ENCODE assay signal across 8 cellular contexts in genomic region chr12:11958216-11959091, GRCh38.
A peak's percentile ranks its signal among the peaks of the same experiment; 100 is the strongest.
DNase-seq lines count a peak whose midpoint lies in the region; ATAC-seq and TF ChIP-seq lines count a peak whose summit lies in the region.

No MANE protein-coding gene starts in this region.

- no peaks in the 10 kb centered on the region for H3K27me3 ChIP-seq in CD8-positive, alpha-beta memory T cell (ENCODE audit: insufficient read depth, low read length, poor library complexity, severe bottlenecking)
- H3K27me3 ChIP-seq in left lung, result no peaks in the 10 kb centered on the region
- no peaks in the 10 kb centered on the region for H3K27me3 ChIP-seq in H9 (ENCODE audit: insufficient read depth, low read length)

- no peaks in the 10 kb centered on the region for H3K36me3 ChIP-seq in CD8-positive, alpha-beta memory T cell (ENCODE audit: insufficient read depth, low read length)
- H3K36me3 ChIP-seq in left lung, result no peaks in the 10 kb centered on the region

- no peak overlapping the region for H2AK5ac ChIP-seq in H9 (ENCODE audit: insufficient read length, low read length)

- no CpG with 5 or more reads among the region's 9 CpGs for WGBS in H9 (ENCODE audit: extremely low coverage, insufficient read length, low lambda C conversion rate)

- no peak for DNase-seq in CD8-positive, alpha-beta memory T cell
- DNase-seq in HT1080 (ENCODE audit: low read depth) (peak; percentile 96), left lung (no peak), H9 (no peak), NCI-H2196 (lab: John Stamatoyannopoulos, UW; ENCODE audit: unreplicated experiment) (no peak)
- DNase-seq in activated T-helper 9 cell treated with anti-CD3 and anti-CD28 coated beads, Interleukin-2, amount 50 U/mL, for 16 hours (ENCODE audit: low read depth), result peak; percentile 45

- H3K23ac ChIP-seq in H9 (ENCODE audit: insufficient read length, low read depth, low read length), result no peak overlapping the region

- H2AFZ ChIP-seq in H9 (ENCODE audit: low read length), result no peak overlapping the region

- POLR2A ChIA-PET in CD8-positive, alpha-beta memory T cell (lab: Charles Lee), result no interaction called here

- CTCF ChIA-PET in CD8-positive, alpha-beta memory T cell (lab: Charles Lee), result no interaction called here

- no peak overlapping the region for H4K91ac ChIP-seq in H9 (ENCODE audit: insufficient read length, low read depth, low read length)

- no peaks in the 10 kb centered on the region for H3K79me2 ChIP-seq in H9 (ENCODE audit: insufficient read depth, low read length)

- H3K23me2 ChIP-seq in H9 (ENCODE audit: insufficient read length, low read depth, low read length, poor library complexity, severe bottlenecking), result no peaks in the 10 kb centered on the region

- H3T11ph ChIP-seq in H9 (ENCODE audit: low read length), result no peak overlapping the region

- H2BK5ac ChIP-seq in H9 (ENCODE audit: insufficient read length, low read length), result no peak overlapping the region

- H4K20me1 ChIP-seq in H9 (ENCODE audit: control insufficient read depth, insufficient read depth, insufficient read length), result no peaks in the 10 kb centered on the region

- ATAC-seq in left lung (peak; percentile 50), HG02981 (IDR thresholded peaks at IDR 0.05; ENCODE audit: unreplicated experiment) (no peak), HG03342 (IDR thresholded peaks at IDR 0.05; ENCODE audit: unreplicated experiment) (no peak)

- no peak overlapping the region for H3K9ac ChIP-seq in H9 (ENCODE audit: extremely low read depth, insufficient read length, low read length)

- H3K27me3 Mint-ChIP-seq in CD8-positive, alpha-beta memory T cell, result peaks cover 0 to 4% of the 10 kb centered on the region in 2 donors
- H3K27me3 Mint-ChIP-seq in H9 (ENCODE audit: low read depth), result peaks cover 2% of the 10 kb centered on the region

- H3K4me1 ChIP-seq in CD8-positive, alpha-beta memory T cell (ENCODE audit: insufficient read depth, low read length), result no peaks in the 10 kb centered on the region
- H3K4me1 ChIP-seq in left lung (peaks cover 0 to 3% of the 10 kb centered on the region in 2 donors), H9 (ENCODE audit: insufficient read depth, low read length) (no peaks in the 10 kb centered on the region)

- no peak overlapping the region for H4K5ac ChIP-seq in H9 (ENCODE audit: insufficient read length, low read depth, low read length)

- no peak overlapping the region for H3K56ac ChIP-seq in H9 (ENCODE audit: insufficient read length, low read depth, low read length)

- H3K18ac ChIP-seq in H9 (ENCODE audit: insufficient read length, low read depth, low read length), result no peak overlapping the region

- H3K79me1 ChIP-seq in H9 (ENCODE audit: insufficient read depth, low read depth, low read length, poor library complexity, severe bottlenecking), result no peaks in the 10 kb centered on the region

- no peak overlapping the region for H2BK120ac ChIP-seq in H9 (ENCODE audit: low read depth, low read length, poor library complexity, severe bottlenecking)

- H3K14ac ChIP-seq in H9 (ENCODE audit: insufficient read depth, low read length), result no peak overlapping the region

- no peak for TF ChIP-seq CTCF in left lung (IDR thresholded peaks at IDR 0.05)
- TF ChIP-seq CTCF in H9 (conservative IDR thresholded peaks at IDR 0.05), result no peak

- H3K4ac ChIP-seq in H9 (ENCODE audit: low read depth, low read length), result no peak overlapping the region

- peak overlapping the region in 3 of 7 donors; percentile 5 to 39 (median 29) for H3K4me3 Mint-ChIP-seq in CD8-positive, alpha-beta memory T cell
- H3K4me3 Mint-ChIP-seq in H9, result no peak overlapping the region

- H3K4me1 Mint-ChIP-seq in CD8-positive, alpha-beta memory T cell, result peaks cover 20 to 31% (median 24%) of the 10 kb centered on the region in 3 donors
- peaks cover 18 to 24% of the 10 kb centered on the region in 2 experiments for H3K4me1 Mint-ChIP-seq in H9

- peaks cover 0 to 5% (median 0%) of the 10 kb centered on the region in 3 donors for H3K36me3 Mint-ChIP-seq in CD8-positive, alpha-beta memory T cell
- H3K36me3 Mint-ChIP-seq in H9 (ENCODE audit: insufficient read depth in 1 of 3, low read depth in 3 of 3), result no peaks in the 10 kb centered on the region

- no peak overlapping the region for H2BK12ac ChIP-seq in H9 (ENCODE audit: insufficient read length, low read depth, low read length)

- no peak overlapping the region for H3K4me2 ChIP-seq in H9 (ENCODE audit: insufficient read depth, insufficient read length, low read length)

- no peak overlapping the region for H4K8ac ChIP-seq in H9 (replicated peaks; ENCODE audit: insufficient read length, low read depth, low read length)

- no peak overlapping the region for H3K27ac ChIP-seq in CD8-positive, alpha-beta memory T cell (ENCODE audit: low read depth, low read length)
- H3K27ac ChIP-seq in left lung, result no peak overlapping the region
- no peak overlapping the region for H3K27ac ChIP-seq in H9 (ENCODE audit: insufficient read length, low read depth, low read length)

- H3K27ac Mint-ChIP-seq in CD8-positive, alpha-beta memory T cell, result peak overlapping the region in 6 of 8 donors; percentile 11 to 79 (median 59)
- H3K27ac Mint-ChIP-seq in H9, result no peak overlapping the region

- no peaks in the 10 kb centered on the region for H3K9me3 Mint-ChIP-seq in CD8-positive, alpha-beta memory T cell
- no peaks in the 10 kb centered on the region; a peak in 1 of 5 replicates for H3K9me3 Mint-ChIP-seq in H9

- H3K4me3 ChIP-seq in CD8-positive, alpha-beta memory T cell (ENCODE audit: low read length), result no peak overlapping the region
- H3K4me3 ChIP-seq in left lung, result no peak overlapping the region

- intact Hi-C loops in left lung (cut with DNase I), result no loop called here

- no peak overlapping the region for H2BK15ac ChIP-seq in H9 (ENCODE audit: low read depth, low read length)

- no peaks in the 10 kb centered on the region for H3K9me3 ChIP-seq in CD8-positive, alpha-beta memory T cell (ENCODE audit: low read length)
- H3K9me3 ChIP-seq in left lung, result no peaks in the 10 kb centered on the region
- H3K9me3 ChIP-seq in H9 (ENCODE audit: control insufficient read depth, low read depth, low read length), result no peaks in the 10 kb centered on the region

- no peak overlapping the region for H2BK20ac ChIP-seq in H9 (ENCODE audit: low read depth, low read length, poor library complexity, severe bottlenecking)

Comparison
In these comparisons a context has a peak if more than half of its experiments do, and no peak if none do; other contexts are left out.
1. DNase-seq: peak in HT1080 (single experiment) and activated T-helper 9 cell treated with anti-CD3 and anti-CD28 coated beads, Interleukin-2, amount 50 U/mL, for 16 hours (single experiment); none in CD8-positive, alpha-beta memory T cell (0 of 5), left lung (0 of 2), H9 (single experiment) and NCI-H2196 (single experiment).
2. H3K27ac Mint-ChIP-seq: peak in CD8-positive, alpha-beta memory T cell (6 of 8); none in H9 (0 of 3).